Comparison of ENCODE assay signal across 9 cellular contexts in the genomic region with DNA sequence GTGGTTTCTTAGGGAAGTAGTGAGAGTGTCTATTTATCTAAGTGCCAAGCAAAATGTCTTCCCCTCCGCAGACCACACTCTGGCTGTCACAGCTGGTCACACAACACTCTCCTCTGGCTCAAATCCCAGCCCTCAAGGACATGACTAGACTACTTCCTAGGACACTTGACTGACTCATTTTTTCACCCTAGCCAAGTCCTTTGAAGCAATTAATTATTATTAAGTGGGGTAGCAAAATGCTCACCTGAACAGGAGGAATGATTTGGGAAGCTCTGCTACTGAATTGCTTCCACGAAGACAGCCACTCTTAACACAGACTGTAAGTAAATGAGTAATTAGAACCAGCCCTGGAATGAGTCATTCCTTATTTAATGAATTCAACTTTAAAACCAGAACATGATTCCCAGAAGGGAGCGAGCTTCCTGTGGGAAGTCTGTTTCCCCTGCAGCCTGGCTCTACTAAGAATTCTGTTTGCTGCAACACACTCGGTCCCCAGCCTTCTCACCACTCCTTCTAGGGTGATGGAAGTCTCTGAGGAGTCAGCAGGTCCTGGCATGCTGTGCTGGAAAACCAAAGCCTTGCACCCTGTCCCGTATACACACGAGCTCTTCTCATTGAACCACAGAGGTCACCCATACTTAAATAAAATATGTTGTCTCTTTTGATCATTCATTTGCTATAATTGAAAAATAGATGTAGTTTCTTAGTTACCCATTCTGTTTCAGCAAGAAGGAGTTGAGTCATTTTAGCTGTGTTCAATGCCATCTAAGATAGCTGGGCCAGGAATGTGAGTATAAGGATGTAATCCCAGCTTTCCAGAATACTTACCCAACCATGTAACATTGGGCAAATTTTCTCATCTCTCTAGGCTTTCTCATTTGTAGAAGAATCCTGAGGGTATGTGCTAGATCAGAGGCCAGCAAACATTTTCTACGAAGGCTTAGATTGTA.
DNase-seq lines count a peak whose midpoint lies in the region; ATAC-seq, FAIRE-seq and TF ChIP-seq lines count a peak whose summit lies in the region.
"Had no signal": no experiment of that assay in that cellular context is flagged by ENCODE, and none has a peak within 500 bp of the region (broad histone marks: within the 10 kb centered on the region; RNA-seq: fewer than 3 reads in every experiment).

No MANE protein-coding gene starts in this region.

- DNase-seq in AG08395 (ENCODE audit: low spot score) = peak; percentile 58
- peak; percentile 61 for DNase-seq in HK-2 (ENCODE audit: unreplicated experiment)
- DNase-seq in amniotic epithelial cell (ENCODE audit: low read depth) = peak; percentile 8
- DNase-seq in keratinocyte (ENCODE audit: low read depth, low spot score) = peak; percentile 28
- DNase-seq in activated CD4-positive, alpha-beta T cell treated with anti-CD3 and anti-CD28 coated beads, Interleukin-2, amount 10 ng/mL, durations not matched to agents 24 days and 14 days = no peak
- no peak for DNase-seq in natural killer cell treated with Interleukin-12 subunit alpha and Interleukin-12 subunit beta and Interleukin-15 and Interleukin-18, amount 100 ng/mL, for 72 hours (ENCODE audit: low spot score)
- DNase-seq in GM10266 (ENCODE audit: extremely low spot score) = no peak

- no peak overlapping the region for H3K27ac Mint-ChIP-seq in activated CD4-positive, alpha-beta T cell treated with anti-CD3 and anti-CD28 coated beads, Interleukin-2, amount 10 ng/mL, durations not matched to agents 24 days and 14 days
- H3K27ac Mint-ChIP-seq in natural killer cell treated with Interleukin-12 subunit alpha and Interleukin-12 subunit beta and Interleukin-15 and Interleukin-18, amount 100 ng/mL, for 72 hours = no peak overlapping the region

- no peak overlapping the region for H3K4me3 Mint-ChIP-seq in activated CD4-positive, alpha-beta T cell treated with anti-CD3 and anti-CD28 coated beads, Interleukin-2, amount 10 ng/mL, durations not matched to agents 24 days and 14 days
- no peak overlapping the region for H3K4me3 Mint-ChIP-seq in natural killer cell treated with Interleukin-12 subunit alpha and Interleukin-12 subunit beta and Interleukin-15 and Interleukin-18, amount 100 ng/mL, for 72 hours

- no peaks in the 10 kb centered on the region for H3K4me1 Mint-ChIP-seq in activated CD4-positive, alpha-beta T cell treated with anti-CD3 and anti-CD28 coated beads, Interleukin-2, amount 10 ng/mL, durations not matched to agents 24 days and 14 days
- peaks cover 8 to 9% of the 10 kb centered on the region in 2 donors for H3K4me1 Mint-ChIP-seq in natural killer cell treated with Interleukin-12 subunit alpha and Interleukin-12 subunit beta and Interleukin-15 and Interleukin-18, amount 100 ng/mL, for 72 hours (ENCODE audit: low read depth in 2 of 2)

- H3K9me3 Mint-ChIP-seq in activated CD4-positive, alpha-beta T cell treated with anti-CD3 and anti-CD28 coated beads, Interleukin-2, amount 10 ng/mL, durations not matched to agents 24 days and 14 days = no peaks in the 10 kb centered on the region
- peaks cover 3% of the 10 kb centered on the region for H3K9me3 Mint-ChIP-seq in natural killer cell treated with Interleukin-12 subunit alpha and Interleukin-12 subunit beta and Interleukin-15 and Interleukin-18, amount 100 ng/mL, for 72 hours

- peak overlapping the region; percentile 11 for H2AFZ ChIP-seq in keratinocyte (ENCODE audit: control insufficient read depth, low read length)

- H3K4me2 ChIP-seq in keratinocyte (ENCODE audit: control insufficient read depth, extremely low read depth, insufficient read depth, low read depth, low read length) = peak overlapping the region; percentile 50

- no peaks in the 10 kb centered on the region for H3K36me3 ChIP-seq in keratinocyte (ENCODE audit: control insufficient read depth in 2 of 2, extremely low read depth in 1 of 2, insufficient read depth in 2 of 2, low read length in 2 of 2)
- H3K36me3 ChIP-seq: SJSA1 had no signal

- FAIRE-seq in keratinocyte (lab: Jason Lieb, UNC) = no peak

- intact Hi-C loops in activated CD4-positive, alpha-beta T cell treated with anti-CD3 and anti-CD28 coated beads, Interleukin-2, amount 10 ng/mL, durations not matched to agents 24 days and 14 days (cut with micrococcal nuclease) = no loop called here

- H3K9me1 ChIP-seq in keratinocyte (ENCODE audit: control insufficient read depth, extremely low read depth, insufficient read depth, low read length) = peaks cover 3% of the 10 kb centered on the region

- no peaks in the 10 kb centered on the region for H3K27me3 ChIP-seq in keratinocyte (ENCODE audit: control insufficient read depth, extremely low read depth, insufficient read depth, low read length)
- H3K27me3 ChIP-seq: SJSA1 had no signal

- no peaks in the 10 kb centered on the region for H3K36me3 Mint-ChIP-seq in activated CD4-positive, alpha-beta T cell treated with anti-CD3 and anti-CD28 coated beads, Interleukin-2, amount 10 ng/mL, durations not matched to agents 24 days and 14 days (ENCODE audit: low read depth)
- no peaks in the 10 kb centered on the region for H3K36me3 Mint-ChIP-seq in natural killer cell treated with Interleukin-12 subunit alpha and Interleukin-12 subunit beta and Interleukin-15 and Interleukin-18, amount 100 ng/mL, for 72 hours

- dilution Hi-C loops in keratinocyte (cut with MboI; ENCODE audit: extremely low pct_ligation_motif_present, low sequenced_read_pairs) = no loop called here

- peaks cover 18% of the 10 kb centered on the region for H3K4me1 ChIP-seq in keratinocyte (ENCODE audit: control insufficient read depth, extremely low read depth, insufficient read depth, low read length)

- no peaks in the 10 kb centered on the region for H4K20me1 ChIP-seq in keratinocyte (ENCODE audit: control insufficient read depth, extremely low read depth, insufficient read depth, low read length)

- no peaks in the 10 kb centered on the region for H3K79me2 ChIP-seq in keratinocyte (ENCODE audit: control insufficient read depth, insufficient read depth, low read length)

- no peak for ATAC-seq in GM18520 (IDR thresholded peaks at IDR 0.05; ENCODE audit: unreplicated experiment)
- no peak for ATAC-seq in natural killer cell treated with Interleukin-12 subunit alpha and Interleukin-12 subunit beta and Interleukin-15 and Interleukin-18, amount 100 ng/mL, for 72 hours

- H3K4me3 ChIP-seq in keratinocyte (ENCODE audit: control insufficient read depth in 2 of 3, extremely low read depth in 1 of 3, insufficient read depth in 2 of 3, low read depth in 1 of 3, low read length in 3 of 3) = peak overlapping the region in 2 of 3 experiments; percentile 21 to 24
- H3K4me3 ChIP-seq: SJSA1 had no signal

- H3K27ac ChIP-seq in keratinocyte (ENCODE audit: control insufficient read depth, insufficient read depth, low read length) = no peak overlapping the region
- H3K27ac ChIP-seq: SJSA1 had no signal

- H3K9ac ChIP-seq in keratinocyte (ENCODE audit: control insufficient read depth, extremely low read depth, insufficient read depth, low read length) = no peak overlapping the region

- no peaks in the 10 kb centered on the region for H3K27me3 Mint-ChIP-seq in activated CD4-positive, alpha-beta T cell treated with anti-CD3 and anti-CD28 coated beads, Interleukin-2, amount 10 ng/mL, durations not matched to agents 24 days and 14 days
- peaks cover 0 to 11% of the 10 kb centered on the region in 2 donors for H3K27me3 Mint-ChIP-seq in natural killer cell treated with Interleukin-12 subunit alpha and Interleukin-12 subunit beta and Interleukin-15 and Interleukin-18, amount 100 ng/mL, for 72 hours

- TF ChIP-seq CTCF in keratinocyte (optimal IDR thresholded peaks at IDR 0.05 in 1 of 3, IDR thresholded peaks at IDR 0.05 in 1 of 3, conservative IDR thresholded peaks at IDR 0.05 in 1 of 3; ENCODE audit: extremely low read depth in 1 of 3, insufficient read depth in 2 of 3, low read length in 3 of 3) = no peak
- TF ChIP-seq CTCF in GM10266 (IDR thresholded peaks at IDR 0.05; ENCODE audit: control insufficient read depth, insufficient read depth, low read depth, missing control alignments) = no peak

- H3K9me3 ChIP-seq in keratinocyte (ENCODE audit: control insufficient read depth, low read depth, low read length) = no peaks in the 10 kb centered on the region
- H3K9me3 ChIP-seq: SJSA1 had no signal

Comparison
In these comparisons a context has a peak if more than half of its experiments do, and no peak if none do; other contexts are left out.
1. DNase-seq: peak in AG08395 (single experiment), HK-2 (single experiment), amniotic epithelial cell (single experiment) and keratinocyte (single experiment); none in activated CD4-positive, alpha-beta T cell treated with anti-CD3 and anti-CD28 coated beads, Interleukin-2, amount 10 ng/mL, durations not matched to agents 24 days and 14 days (single experiment), natural killer cell treated with Interleukin-12 subunit alpha and Interleukin-12 subunit beta and Interleukin-15 and Interleukin-18, amount 100 ng/mL, for 72 hours (single experiment) and GM10266 (single experiment).